Comparison of ENCODE assay signal across 15 cellular contexts in the genomic region with DNA sequence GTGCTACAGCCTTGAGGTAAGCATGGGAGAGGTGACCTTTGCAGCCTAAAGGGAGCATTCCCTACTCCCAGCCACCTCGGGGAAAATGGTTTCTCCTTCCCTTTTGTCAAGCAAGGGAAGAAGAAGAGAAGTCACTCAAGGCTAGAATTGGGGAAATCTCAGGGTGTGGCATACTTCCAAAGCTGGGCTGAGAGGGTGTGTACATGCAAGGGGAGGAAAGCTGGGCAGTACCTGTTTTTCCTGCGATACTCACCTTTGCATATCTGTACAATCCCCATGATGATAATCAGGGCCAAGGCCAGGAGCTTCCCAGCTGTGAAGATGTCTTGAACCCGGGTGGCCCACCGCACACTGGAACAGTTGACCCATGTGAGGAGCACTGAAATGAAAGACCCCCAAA. TPM values are rescaled to one million over a fixed set of nuclear protein-coding genes. Genes with fewer than 3 reads are reported as not detected.
"Had no signal": no experiment of that assay in that cellular context is flagged by ENCODE, and none has a peak within 500 bp of the region (broad histone marks: within the 10 kb centered on the region; RNA-seq: fewer than 3 reads in every experiment).

No MANE protein-coding gene starts in this region.

- H3K9me3 ChIP-seq: mucosa of descending colon had no signal

- DNase-seq: activated CD4-positive, alpha-beta T cell treated with anti-CD3 and anti-CD28 coated beads, Interleukin-2, amount 50 U/mL, for 4 hours; activated effector memory CD4-positive, alpha-beta T cell treated with Interleukin-2 at 50 U/mL for 16 hours; activated T-cell treated with anti-CD3 and anti-CD28 coated beads, Interleukin-2, amount 50 U/mL, for 1 hour; left colon; mucosa of descending colon; nephron progenitor cell; small intestine; SW 1271 had no signal

- H3K27ac Mint-ChIP-seq: activated naive CD8-positive, alpha-beta T cell; nephron progenitor cell; type B pancreatic cell had no signal

- H3K4me3 Mint-ChIP-seq: activated naive CD8-positive, alpha-beta T cell; nephron progenitor cell; type B pancreatic cell had no signal

- H3K36me3 Mint-ChIP-seq: activated naive CD8-positive, alpha-beta T cell had no signal

- H3K4me3 ChIP-seq: mucosa of descending colon had no signal

- H3K9me3 Mint-ChIP-seq: type B pancreatic cell had no signal

- ATAC-seq: activated CD4-positive, CD25-positive, alpha-beta regulatory T cell treated with anti-CD3 and anti-CD28 coated beads, Interleukin-2, amount 50 U/mL, for 24 hours; left colon; mucosa of descending colon had no signal

- H3K27me3 Mint-ChIP-seq: activated naive CD8-positive, alpha-beta T cell; type B pancreatic cell had no signal

RNA-seq across cellular contexts. Expression of a gene that starts 23.8 kb away (rescaled TPM):
- total RNA-seq: chondrocyte, glomerular endothelial cell, left colon, mucosa of descending colon, osteocyte had no signal

RNA-seq across cellular contexts. Expression of a gene that starts 38.0 kb away (rescaled TPM):
- total RNA-seq: chondrocyte, glomerular endothelial cell, left colon, osteocyte, subcutaneous adipose tissue had no signal
